15 cellular contexts compared by ENCODE assay signal in genomic region chr7:107998660-107999480, GRCh38. TPM values are rescaled to one million over a fixed set of nuclear protein-coding genes. Genes with fewer than 3 reads are reported as not detected.
DNase-seq lines count a peak whose midpoint lies in the region; ATAC-seq, FAIRE-seq and TF ChIP-seq lines count a peak whose summit lies in the region.
"Had no signal": no experiment of that assay in that cellular context is flagged by ENCODE, and none has a peak within 500 bp of the region (broad histone marks: within the 10 kb centered on the region; RNA-seq: fewer than 3 reads in every experiment).

No MANE protein-coding gene starts in this region.

- CTCF ChIA-PET in CD8-positive, alpha-beta T cell (lab: Charles Lee), result no interaction called here

- H3K4me3 ChIP-seq in astrocyte (ENCODE audit: insufficient read depth, low read depth, low read length) (peak overlapping the region; percentile 90), fibroblast of mammary gland (ENCODE audit: control insufficient read depth, low read depth, low read length) (peak overlapping the region; percentile 89), trophoblast cell (ENCODE audit: low read depth, low read length) (no peak overlapping the region)
- H3K4me3 ChIP-seq in CD8-positive, alpha-beta T cell (ENCODE audit: low read depth, low read length), result no peak overlapping the region

- peaks cover 13% of the 10 kb centered on the region for H4K20me1 ChIP-seq in astrocyte (ENCODE audit: insufficient read depth, low read length)

- H3K4me1 ChIP-seq in astrocyte (ENCODE audit: insufficient read depth, low read length) (peaks cover 74% of the 10 kb centered on the region), trophoblast cell (ENCODE audit: control insufficient read depth in 1 of 2, insufficient read depth in 2 of 2, low read length in 2 of 2) (peaks cover 16 to 21% of the 10 kb centered on the region in 2 experiments)
- H3K4me1 ChIP-seq in CD8-positive, alpha-beta T cell (ENCODE audit: insufficient read depth, low read length), result peaks cover 8% of the 10 kb centered on the region

- H3K23ac ChIP-seq in trophoblast cell (ENCODE audit: low read length), result no peak overlapping the region

- WGBS in trophoblast cell (ENCODE audit: extremely low coverage, insufficient coverage, insufficient read length), result no CpG with 5 or more reads among the region's 3 CpGs

- H3K9me3 Mint-ChIP-seq in astrocyte (ENCODE audit: unreplicated experiment), result no peaks in the 10 kb centered on the region
- H3K9me3 Mint-ChIP-seq in CD8-positive, alpha-beta T cell, result no peaks in the 10 kb centered on the region
- H3K9me3 Mint-ChIP-seq: central memory CD8-positive, alpha-beta T cell had no signal

- in situ Hi-C loops in G401 (cut with HindIII; ENCODE audit: low sequenced_read_pairs), result no loop called here

- H3K79me2 ChIP-seq in astrocyte (ENCODE audit: insufficient read depth, low read length) (peaks cover 66% of the 10 kb centered on the region), trophoblast cell (ENCODE audit: control insufficient read depth, insufficient read depth, low read length, poor library complexity) (peaks cover 22% of the 10 kb centered on the region)

- peaks cover 50% of the 10 kb centered on the region for H3K36me3 ChIP-seq in astrocyte (ENCODE audit: insufficient read depth, low read length)
- peaks cover 18 to 20% of the 10 kb centered on the region in 2 experiments for H3K36me3 ChIP-seq in trophoblast cell (ENCODE audit: control insufficient read depth in 1 of 2, insufficient read depth in 2 of 2, low read length in 2 of 2)
- no peaks in the 10 kb centered on the region for H3K36me3 ChIP-seq in CD8-positive, alpha-beta T cell (ENCODE audit: insufficient read depth, low read length)

- peak overlapping the region; percentile 95 for H3K9ac ChIP-seq in astrocyte (ENCODE audit: low read length)
- H3K9ac ChIP-seq in trophoblast cell (ENCODE audit: low read length), result no peak overlapping the region

- peak overlapping the region; percentile 98 for H3K27ac Mint-ChIP-seq in astrocyte (ENCODE audit: unreplicated experiment)
- H3K27ac Mint-ChIP-seq in CD8-positive, alpha-beta T cell, result no peak overlapping the region
- H3K27ac Mint-ChIP-seq: activated T-cell treated with anti-CD3 and anti-CD28 coated beads, Interleukin-2, amount 50 U/mL, for 72 hours had no signal

- H3K4ac ChIP-seq in trophoblast cell (ENCODE audit: low read depth, low read length), result peak overlapping the region; percentile 65

- H3K9me3 ChIP-seq in astrocyte (ENCODE audit: insufficient read depth, low read depth, low read length) (no peaks in the 10 kb centered on the region), trophoblast cell (ENCODE audit: insufficient read depth, low read depth, low read length) (peaks cover 3% of the 10 kb centered on the region)
- H3K9me3 ChIP-seq in CD8-positive, alpha-beta T cell (ENCODE audit: low read length), result no peaks in the 10 kb centered on the region

- no peak overlapping the region for H4K12ac ChIP-seq in trophoblast cell (ENCODE audit: low read depth, low read length)

- peak overlapping the region; percentile 96 for H2BK5ac ChIP-seq in trophoblast cell (ENCODE audit: low read depth, low read length, poor library complexity)

- peak overlapping the region; percentile 93 for H4K91ac ChIP-seq in trophoblast cell (ENCODE audit: low read depth, low read length)

- H3K18ac ChIP-seq in trophoblast cell (ENCODE audit: low read length), result peak overlapping the region; percentile 87

- no peak for FAIRE-seq in astrocyte (lab: Jason Lieb, UNC)
- FAIRE-seq: small intestine had no signal

- peak overlapping the region; percentile 86 for H3K14ac ChIP-seq in trophoblast cell (ENCODE audit: low read length)

- peak overlapping the region; percentile 64 for H2AK5ac ChIP-seq in trophoblast cell (ENCODE audit: low read length)

- peak overlapping the region; percentile 70 for H2BK120ac ChIP-seq in trophoblast cell (ENCODE audit: insufficient read depth, low read length, poor library complexity)

- H3K4me2 ChIP-seq in astrocyte (ENCODE audit: low read length) (peak overlapping the region; percentile 95), trophoblast cell (ENCODE audit: low read length) (peak overlapping the region; percentile 46)

- H2AFZ ChIP-seq in astrocyte (ENCODE audit: low read depth, low read length) (no peak overlapping the region), trophoblast cell (ENCODE audit: insufficient read depth, low read length, poor library complexity) (peak overlapping the region; percentile 56)

- TF ChIP-seq CTCF in astrocyte (IDR thresholded peaks at IDR 0.05; ENCODE audit: insufficient read depth, low read depth, low read length) (no peak), fibroblast of mammary gland (conservative IDR thresholded peaks at IDR 0.05; ENCODE audit: control insufficient read depth, insufficient read depth, low read depth, low read length) (no peak)
- TF ChIP-seq CTCF in CD8-positive, alpha-beta T cell (IDR thresholded peaks at IDR 0.05), result no peak

- H3K27ac ChIP-seq in astrocyte (ENCODE audit: low read depth, low read length) (peak overlapping the region; percentile 91), trophoblast cell (ENCODE audit: low read depth, low read length) (peak overlapping the region; percentile 94)
- no peak overlapping the region for H3K27ac ChIP-seq in CD8-positive, alpha-beta T cell (ENCODE audit: low read depth, low read length)

- peak overlapping the region; percentile 90 for H2BK12ac ChIP-seq in trophoblast cell (ENCODE audit: low read length)

- peak overlapping the region; percentile 98 for H3K4me3 Mint-ChIP-seq in astrocyte (ENCODE audit: unreplicated experiment)
- H3K4me3 Mint-ChIP-seq in CD8-positive, alpha-beta T cell, result no peak overlapping the region
- H3K4me3 Mint-ChIP-seq: activated T-cell treated with anti-CD3 and anti-CD28 coated beads, Interleukin-2, amount 50 U/mL, for 72 hours; central memory CD8-positive, alpha-beta T cell had no signal

- POLR2A ChIA-PET in CD8-positive, alpha-beta T cell (lab: Charles Lee), result interaction anchor here (0.6 kb wide), 1 partner anchor 283 kb away, joined by 4 read pairs; no protein-coding TSS in a partner anchor

- ATAC-seq in CD8-positive, alpha-beta T cell, result no peak
- ATAC-seq in HG03159 (IDR thresholded peaks at IDR 0.05; ENCODE audit: unreplicated experiment), result no peak
- no peak for ATAC-seq in HG03457 (IDR thresholded peaks at IDR 0.05; ENCODE audit: unreplicated experiment)
- ATAC-seq: activated T-cell treated with anti-CD3 and anti-CD28 coated beads, Interleukin-2, amount 50 U/mL, for 72 hours had no signal

- intact Hi-C loops in CD8-positive, alpha-beta T cell (cut with DNase I, micrococcal nuclease), result no loop called here

- H3K79me1 ChIP-seq in trophoblast cell (ENCODE audit: low read length), result peaks cover 47% of the 10 kb centered on the region

- H3K27me3 ChIP-seq in astrocyte (ENCODE audit: insufficient read depth, low read length) (no peaks in the 10 kb centered on the region), trophoblast cell (ENCODE audit: insufficient read depth, low read length) (no peaks in the 10 kb centered on the region)
- H3K27me3 ChIP-seq in CD8-positive, alpha-beta T cell (ENCODE audit: insufficient read depth, low read length), result peaks cover 20% of the 10 kb centered on the region

- no peaks in the 10 kb centered on the region for H3K27me3 Mint-ChIP-seq in astrocyte (ENCODE audit: low read depth, unreplicated experiment)
- H3K27me3 Mint-ChIP-seq in CD8-positive, alpha-beta T cell (ENCODE audit: low read depth), result peaks cover 35% of the 10 kb centered on the region

- peaks cover 17% of the 10 kb centered on the region for H3K36me3 Mint-ChIP-seq in astrocyte (ENCODE audit: low read depth, unreplicated experiment)
- H3K36me3 Mint-ChIP-seq in CD8-positive, alpha-beta T cell, result no peaks in the 10 kb centered on the region

- DNase-seq in G401 (ENCODE audit: low spot score), result peak; percentile 21
- no peak for DNase-seq in astrocyte (ENCODE audit: low read depth)
- DNase-seq in fibroblast of mammary gland (ENCODE audit: low read depth), result no peak
- peak; percentile 45 to 69 for DNase-seq in trophoblast cell
- DNase-seq in CD8-positive, alpha-beta T cell, result no peak
- DNase-seq in NCI-H2196 (lab: John Stamatoyannopoulos, UW; ENCODE audit: unreplicated experiment), result no peak
- DNase-seq: activated CD4-positive, alpha-beta T cell treated with anti-CD3 and anti-CD28 coated beads for 1 hour; activated T-cell treated with anti-CD3 and anti-CD28 coated beads, Interleukin-2, amount 50 U/mL, for 72 hours; head of caudate nucleus; midbrain; NCI-H524 treated with DMSO at 0.1 percent for 48 hours had no signal

- peaks cover 56% of the 10 kb centered on the region for H3K4me1 Mint-ChIP-seq in astrocyte (ENCODE audit: low read depth, unreplicated experiment)
- H3K4me1 Mint-ChIP-seq in CD8-positive, alpha-beta T cell (ENCODE audit: low read depth), result peaks cover 15% of the 10 kb centered on the region

- peak overlapping the region; percentile 89 for H4K8ac ChIP-seq in trophoblast cell (ENCODE audit: low read depth, low read length)

RNA-seq across cellular contexts. Expression of gene LAMB1, which starts 4.1 kb away (rescaled TPM):
- 4.3 and 5.9 TPM in 2 replicates for total RNA-seq in G401 (2014; rRNA removed; shearing (Covaris generic))
- total RNA-seq in astrocyte, result 403 and 411 TPM in 2 replicates
- 407 and 428 TPM in 2 replicates for polyA plus RNA-seq in trophoblast cell (2013)
- not detected for total RNA-seq in CD8-positive, alpha-beta T cell

Comparison
In these comparisons a context has a peak if more than half of its experiments do, and no peak if none do; other contexts are left out.
1. DNase-seq: peak in G401 (single experiment) and trophoblast cell (2 of 2); none in astrocyte (single experiment), fibroblast of mammary gland (single experiment), CD8-positive, alpha-beta T cell (0 of 7) and NCI-H2196 (single experiment).
2. H3K4me3 ChIP-seq: peak in astrocyte (single experiment) and fibroblast of mammary gland (single experiment); none in trophoblast cell (single experiment) and CD8-positive, alpha-beta T cell (single experiment).
3. RNA of gene LAMB1, which starts 4.1 kb away (total RNA-seq): 403 to 411 TPM in astrocyte; 4.3 to 5.9 TPM in G401 and not detected in CD8-positive, alpha-beta T cell; every median in the first group is over 10 times any median in the second.